Comparison of ENCODE assay signal across 1 cellular context in genomic region chr14:105198588-105198987, GRCh38.
TF ChIP-seq lines count a peak whose summit lies in the region.

No MANE protein-coding gene starts in this region.

TF ChIP-seq in liver, 16 proteins besides CTCF, POLR2A, EP300 and RAD21 (continued from another document):
- TF ChIP-seq ZBTB33 (IDR thresholded peaks at IDR 0.05) (no peak), EGR1 (IDR thresholded peaks at IDR 0.05; ENCODE audit: low read depth in 2 of 2) (no peak), RXRA (IDR thresholded peaks at IDR 0.05) (no peak)
